ENCODE assay signal across 12 cellular contexts in genomic region chr3:61414456-61414855, GRCh38.
DNase-seq lines count a peak whose midpoint lies in the region; ATAC-seq and TF ChIP-seq lines count a peak whose summit lies in the region.
"Had no signal": no experiment of that assay in that cellular context is flagged by ENCODE, and none has a peak within 500 bp of the region (broad histone marks: within the 10 kb centered on the region; RNA-seq: fewer than 3 reads in every experiment).

No MANE protein-coding gene starts in this region.

- intact Hi-C loops in left cardiac atrium (cut with DNase I): no loop called here

- peaks cover 17% of the 10 kb centered on the region for H3K4me1 ChIP-seq in KMS-11 (ENCODE audit: low read depth, poor library complexity, severe bottlenecking)

- peak overlapping the region; percentile 74 for H3K4me2 ChIP-seq in KMS-11

- no peaks in the 10 kb centered on the region for H3K36me3 ChIP-seq in KMS-11 (ENCODE audit: insufficient read depth)

- no peaks in the 10 kb centered on the region for H3K79me2 ChIP-seq in KMS-11 (ENCODE audit: insufficient read depth, low read depth)

- no peak overlapping the region for H3K4me3 ChIP-seq in KMS-11 (IDR thresholded peaks at IDR 0.05; ENCODE audit: insufficient read depth, low read depth, low read length)

- H2AFZ ChIP-seq in KMS-11 (ENCODE audit: low read depth): peak overlapping the region; percentile 69; the same call in 1 of the 2 replicates

- H4K20me1 ChIP-seq in KMS-11 (ENCODE audit: insufficient read depth): no peaks in the 10 kb centered on the region

- peak overlapping the region; percentile 43; the same call in 1 of the 2 replicates for H3K27ac ChIP-seq in KMS-11

- H3K9ac ChIP-seq in KMS-11: no peak overlapping the region

- DNase-seq in GM20000 (ENCODE audit: low spot score) (peak; percentile 52), NCI-H1417 treated with DMSO at 0.1 percent for 48 hours (lab: John Stamatoyannopoulos, UW) (no peak), SKM-1 (lab: John Stamatoyannopoulos, UW; ENCODE audit: unreplicated experiment) (no peak), left cardiac atrium (no peak), NCI-H526 treated with DMSO at 0.1 percent for 48 hours (lab: John Stamatoyannopoulos, UW) (no peak)
- DNase-seq: activated T-cell treated with anti-CD3 and anti-CD28 coated beads for 4 hours; central memory CD4-positive, alpha-beta T cell; foreskin melanocyte; mammary epithelial cell had no signal

- no peak for TF ChIP-seq CTCF in GM20000 (IDR thresholded peaks at IDR 0.05; ENCODE audit: extremely low read depth, missing control alignments)
- TF ChIP-seq CTCF in KMS-11 (conservative IDR thresholded peaks at IDR 0.05; ENCODE audit: low read depth, low read length): no peak

- ATAC-seq in GM18519 (IDR thresholded peaks at IDR 0.05; ENCODE audit: low FRiP score, unreplicated experiment): peak; percentile 78
- ATAC-seq in HG02840 (IDR thresholded peaks at IDR 0.05; ENCODE audit: low FRiP score, unreplicated experiment): peak; percentile 67
- ATAC-seq in left cardiac atrium: no peak

- no peaks in the 10 kb centered on the region for H3K27me3 ChIP-seq in KMS-11 (ENCODE audit: insufficient read depth, low read depth)

Comparison
In these comparisons a context has a peak if more than half of its experiments do, and no peak if none do; other contexts are left out.
1. ATAC-seq: peak in GM18519 (single experiment) and HG02840 (single experiment); none in left cardiac atrium (0 of 2).